8 cellular contexts compared by ENCODE assay signal in genomic region chr11:73350908-73351636, GRCh38. TPM values are rescaled to one million over a fixed set of nuclear protein-coding genes. Genes with fewer than 3 reads are reported as not detected.
DNase-seq lines count a peak whose midpoint lies in the region; ATAC-seq and TF ChIP-seq lines count a peak whose summit lies in the region.

No MANE protein-coding gene starts in this region.

- no peak overlapping the region for H3K4me3 Mint-ChIP-seq in Caco-2 (ENCODE audit: unreplicated experiment)

- H3K36me3 ChIP-seq in Caco-2 (ENCODE audit: control insufficient read depth, insufficient read depth, low read length) (peaks cover 6% of the 10 kb centered on the region), OCI-LY3 (replicated peaks; ENCODE audit: low read depth, low read length) (no peaks in the 10 kb centered on the region), neuronal stem cell (replicated peaks in 1 of 2; ENCODE audit: control insufficient read depth in 2 of 2, insufficient read depth in 2 of 2, low read length in 2 of 2) (peaks cover 39 to 66% of the 10 kb centered on the region in 2 donors), tibial nerve (peaks cover 0 to 68% (median 0%) of the 10 kb centered on the region in 3 donors)

- H2AK5ac ChIP-seq in neuronal stem cell (ENCODE audit: low read depth, low read length), result no peak overlapping the region

- TF ChIP-seq POLR2A in tibial nerve (IDR thresholded peaks at IDR 0.05), result no peak

- WGBS in neuronal stem cell (ENCODE audit: extremely low coverage in 2 of 2, insufficient read length in 2 of 2, insufficient replicate concordance in 1 of 2), 2 donors, result no CpG with 5 or more reads among the region's 16 CpGs
- WGBS in tibial nerve, 2 donors, result 22% methylated on average over 16 of the region's 16 CpGs

- no peak overlapping the region for H3K23ac ChIP-seq in neuronal stem cell (ENCODE audit: low read depth, low read length, poor library complexity)

- no peak overlapping the region for H3K18ac ChIP-seq in neuronal stem cell (ENCODE audit: low read length)

- H4K91ac ChIP-seq in neuronal stem cell (ENCODE audit: low read depth, low read length, poor library complexity), result no peak overlapping the region

- peak; percentile 99 for TF ChIP-seq CTCF in Caco-2 (IDR thresholded peaks at IDR 0.05; ENCODE audit: insufficient read depth in 1 of 2, low read depth in 1 of 2, low read length in 1 of 2, severe bottlenecking in 1 of 2, unreplicated experiment in 1 of 2)
- peak; percentile 99 for TF ChIP-seq CTCF in OCI-LY3 (IDR thresholded peaks at IDR 0.05; ENCODE audit: low read depth, low read length)
- peak; percentile 87 to 98 (median 96) for TF ChIP-seq CTCF in tibial nerve (IDR thresholded peaks at IDR 0.05)

- CTCF ChIA-PET in Caco-2 (lab: Charles Lee), result interaction anchor here (0.6 to 5.3 kb wide), 41 partner anchors 9 to 580 kb away, joined by 3 to 87 read pairs (median 5); partner anchors contain the start of genes RAB6A and RELT

- peak overlapping the region; percentile 15; the same call in 1 of the 2 replicates for H2AFZ ChIP-seq in OCI-LY3 (ENCODE audit: low read depth, low read length)
- H2AFZ ChIP-seq in neuronal stem cell (ENCODE audit: low read length), result no peak overlapping the region

- no peaks in the 10 kb centered on the region for H3K9me3 ChIP-seq in Caco-2
- no peaks in the 10 kb centered on the region for H3K9me3 ChIP-seq in OCI-LY3 (ENCODE audit: insufficient read depth, low read length)
- H3K9me3 ChIP-seq in neuronal stem cell (replicated peaks in 1 of 2; ENCODE audit: control insufficient read depth in 2 of 2, insufficient read depth in 1 of 2, low read depth in 1 of 2, low read length in 2 of 2), result no peaks in the 10 kb centered on the region
- no peaks in the 10 kb centered on the region for H3K9me3 ChIP-seq in tibial nerve

- POLR2A ChIA-PET in Caco-2 (lab: Charles Lee), result interaction anchor here (1.0 kb wide), 1 partner anchor 37 kb away, joined by 4 read pairs; no protein-coding TSS in a partner anchor

- H3K27ac ChIP-seq in OCI-LY3 (ENCODE audit: low read length), result no peak overlapping the region
- H3K27ac ChIP-seq in neuronal stem cell (replicated peaks; ENCODE audit: low read length), result peak overlapping the region; percentile 41
- peak overlapping the region in 2 of 4 donors; percentile 54 to 62 for H3K27ac ChIP-seq in tibial nerve

- peaks cover 6% of the 10 kb centered on the region for H3K79me1 ChIP-seq in neuronal stem cell (ENCODE audit: low read depth, low read length)

- TF ChIP-seq EP300 in tibial nerve (IDR thresholded peaks at IDR 0.05), result no peak

- H3K4me3 ChIP-seq in Caco-2 (ENCODE audit: low read depth, low read length) (no peak overlapping the region), OCI-LY3 (ENCODE audit: low read length) (no peak overlapping the region), neuronal stem cell (ENCODE audit: low read length in 2 of 2) (no peak overlapping the region), tibial nerve (no peak overlapping the region)

- H3K36me3 Mint-ChIP-seq in Caco-2 (ENCODE audit: insufficient read depth, unreplicated experiment), result peaks cover 4% of the 10 kb centered on the region

- no peak overlapping the region for H3K14ac ChIP-seq in neuronal stem cell (ENCODE audit: low read length)

- H2BK5ac ChIP-seq in neuronal stem cell (ENCODE audit: low read length), result no peak overlapping the region

- intact Hi-C loops in Caco-2 (cut with micrococcal nuclease; ENCODE audit: unreplicated experiment), result loop anchor here (1.0 kb wide), 1 partner anchor 42 kb away; no protein-coding TSS in a partner anchor

- BruUV-seq in Caco-2 (replicated peaks; lab: Mats Ljungman, UMichigan), result no TSS peak

- H3K27me3 Mint-ChIP-seq in Caco-2 (ENCODE audit: insufficient read depth, unreplicated experiment), result no peaks in the 10 kb centered on the region

- no peak overlapping the region for H3K9ac ChIP-seq in OCI-LY3 (ENCODE audit: low read length)
- no peak overlapping the region for H3K9ac ChIP-seq in neuronal stem cell (ENCODE audit: low read depth, low read length, poor library complexity)

- H3K4me1 Mint-ChIP-seq in Caco-2 (ENCODE audit: low read depth, unreplicated experiment), result no peaks in the 10 kb centered on the region

- H3K4me2 ChIP-seq in OCI-LY3 (ENCODE audit: low read length) (peak overlapping the region; percentile 46), neuronal stem cell (ENCODE audit: insufficient read depth, low read length, poor library complexity, severe bottlenecking) (no peak overlapping the region)

- no peaks in the 10 kb centered on the region for H3K79me2 ChIP-seq in OCI-LY3 (ENCODE audit: low read length)

- H3K4me1 ChIP-seq in Caco-2, result no peaks in the 10 kb centered on the region
- H3K4me1 ChIP-seq in OCI-LY3 (ENCODE audit: low read length), result peaks cover 4% of the 10 kb centered on the region
- H3K4me1 ChIP-seq in neuronal stem cell (ENCODE audit: control insufficient read depth in 2 of 2, insufficient read depth in 1 of 2, low read depth in 1 of 2, low read length in 2 of 2), result peaks cover 0 to 2% of the 10 kb centered on the region in 2 donors
- peaks cover 0 to 26% (median 0%) of the 10 kb centered on the region in 4 donors for H3K4me1 ChIP-seq in tibial nerve

- no peak overlapping the region for H3K4ac ChIP-seq in neuronal stem cell (ENCODE audit: low read length)

- no peaks in the 10 kb centered on the region for H3K27me3 ChIP-seq in Caco-2 (replicated peaks; ENCODE audit: control insufficient read depth, insufficient read depth, low read length)
- H3K27me3 ChIP-seq in OCI-LY3 (ENCODE audit: low read depth, low read length), result peaks cover 7% of the 10 kb centered on the region; the same call in 1 of the 2 replicates
- H3K27me3 ChIP-seq in neuronal stem cell (ENCODE audit: control insufficient read depth in 3 of 3, insufficient read depth in 3 of 3, low read depth in 1 of 3, low read length in 3 of 3), result peaks cover 0 to 2% (median 0%) of the 10 kb centered on the region in 3 experiments
- no peaks in the 10 kb centered on the region for H3K27me3 ChIP-seq in tibial nerve

- H4K8ac ChIP-seq in neuronal stem cell (ENCODE audit: low read depth, low read length), result no peak overlapping the region

- no peaks in the 10 kb centered on the region for H3K9me3 Mint-ChIP-seq in Caco-2 (ENCODE audit: unreplicated experiment)

- no peak overlapping the region for H2BK12ac ChIP-seq in neuronal stem cell (ENCODE audit: low read length)

- no peaks in the 10 kb centered on the region for H4K20me1 ChIP-seq in OCI-LY3 (ENCODE audit: insufficient read depth, low read length)

- H2BK120ac ChIP-seq in neuronal stem cell (ENCODE audit: low read depth, low read length), result no peak overlapping the region

- no peak for ATAC-seq in GM18868 (IDR thresholded peaks at IDR 0.05; ENCODE audit: unreplicated experiment)

- H3K27ac Mint-ChIP-seq in Caco-2 (ENCODE audit: unreplicated experiment), result no peak overlapping the region

- no peak overlapping the region for H2BK15ac ChIP-seq in neuronal stem cell (ENCODE audit: low read length)

- DNase-seq in Caco-2, result peak in 1 of 2 experiments; percentile 76
- DNase-seq in HuH-7 (ENCODE audit: low spot score), result peak; percentile 94
- DNase-seq in activated T-cell treated with anti-CD3 and anti-CD28 coated beads for 4 hours, result peak; percentile 34
- peak; percentile 76 for DNase-seq in fibroblast of gingiva (ENCODE audit: low read depth)
- no peak for DNase-seq in neuronal stem cell (ENCODE audit: low spot score)
- peak; percentile 37 to 49 for DNase-seq in tibial nerve (ENCODE audit: low spot score in 2 of 2)

RNA-seq across cellular contexts. Expression of gene RELT, which starts 25.1 kb away (rescaled TPM):
- 11.7 and 12.7 TPM in 2 replicates for total RNA-seq in Caco-2 (2022)
- 6.6 TPM for polyA plus RNA-seq in neuronal stem cell (2013, experiment 1 of 2)
- polyA plus RNA-seq in neuronal stem cell (2013, experiment 2 of 2), result 6.9 TPM
- 1 to 10 TPM; 2.4 to 6.0 (median 2.5) TPM for total RNA-seq in tibial nerve

RNA-seq across cellular contexts. Expression of gene ARHGEF17, which starts 43.0 kb away (rescaled TPM):
- total RNA-seq in Caco-2 (2022), result 77.9 and 78.1 TPM in 2 replicates
- 40.1 TPM for polyA plus RNA-seq in neuronal stem cell (2013, experiment 1 of 2)
- 38.9 TPM for polyA plus RNA-seq in neuronal stem cell (2013, experiment 2 of 2)
- 100 to 1,000 TPM; 102 to 135 (median 112) TPM for total RNA-seq in tibial nerve
